8 cellular contexts compared by ENCODE assay signal in genomic region chr11:128522943-128523518, GRCh38.
A peak's percentile ranks its signal among the peaks of the same experiment; 100 is the strongest.
DNase-seq lines count a peak whose midpoint lies in the region; ATAC-seq lines count a peak whose summit lies in the region.

No MANE protein-coding gene starts in this region.

- H3K36me3 Mint-ChIP-seq in activated T-helper 17 cell treated with anti-CD3 and anti-CD28 coated beads, Interleukin-2, amount 50 U/mL, for 72 hours (ENCODE audit: low read depth) = peaks cover 61% of the 10 kb centered on the region

- no peaks in the 10 kb centered on the region for H3K9me3 ChIP-seq in BLaER1
- no peaks in the 10 kb centered on the region for H3K9me3 ChIP-seq in HUES6 (ENCODE audit: control insufficient read depth, insufficient read depth, low read depth, low read length)
- H3K9me3 ChIP-seq in iPS DF 6.9 (ENCODE audit: control insufficient read depth, insufficient read depth, low read length) = no peaks in the 10 kb centered on the region

- no peaks in the 10 kb centered on the region for H3K27me3 ChIP-seq in BLaER1
- H3K27me3 ChIP-seq in HUES6 (ENCODE audit: control insufficient read depth, insufficient read depth, low read length) = peaks cover 47% of the 10 kb centered on the region
- 0 out of 2 replicates have a peak, but pooled peaks cover 1% of the 10 kb centered on the region for H3K27me3 ChIP-seq in iPS DF 6.9 (ENCODE audit: control insufficient read depth, insufficient read depth, low read length)

- no peaks in the 10 kb centered on the region for H3K9me3 Mint-ChIP-seq in activated T-helper 17 cell treated with anti-CD3 and anti-CD28 coated beads, Interleukin-2, amount 50 U/mL, for 72 hours

- WGBS in iPS DF 6.9 (ENCODE audit: insufficient coverage, insufficient read length) = no CpG with 5 or more reads among the region's 6 CpGs

- ATAC-seq in activated T-helper 17 cell treated with anti-CD3 and anti-CD28 coated beads, Interleukin-2, amount 50 U/mL, for 72 hours (replicated peaks) = peak; percentile 25
- no peak for ATAC-seq in GM19023 (IDR thresholded peaks at IDR 0.05; ENCODE audit: unreplicated experiment)

- H3K9ac ChIP-seq in BLaER1 = peak overlapping the region; percentile 90
- H3K9ac ChIP-seq in HUES6 (ENCODE audit: low read length) = peak overlapping the region; percentile 68

- DNase-seq in iPS DF 6.9 (ENCODE audit: low read depth, low spot score) = no peak
- peak in 2 of 3 experiments; percentile 72 to 75 for DNase-seq in stimulated activated CD4-positive, alpha-beta T cell treated with anti-CD3 and anti-CD28 coated beads, TNF-alpha, amount 100 ng/mL, for 24 hours (ENCODE audit: low read depth in 3 of 3)
- DNase-seq in GDM1 (lab: John Stamatoyannopoulos, UW) = no peak
- no peak for DNase-seq in NCI-H1105 (lab: John Stamatoyannopoulos, UW)

- H3K27ac ChIP-seq in BLaER1 (peak overlapping the region; percentile 87), HUES6 (ENCODE audit: low read depth, low read length) (no peak overlapping the region), iPS DF 6.9 (ENCODE audit: low read length) (no peak overlapping the region)

- H3K4me2 ChIP-seq in BLaER1 = peak overlapping the region; percentile 89

- H3K4me1 Mint-ChIP-seq in activated T-helper 17 cell treated with anti-CD3 and anti-CD28 coated beads, Interleukin-2, amount 50 U/mL, for 72 hours = peaks cover 46% of the 10 kb centered on the region

- H3K36me3 ChIP-seq in BLaER1 = no peaks in the 10 kb centered on the region
- no peaks in the 10 kb centered on the region for H3K36me3 ChIP-seq in HUES6 (ENCODE audit: control insufficient read depth, insufficient read depth, low read length)
- no peaks in the 10 kb centered on the region for H3K36me3 ChIP-seq in iPS DF 6.9 (ENCODE audit: control insufficient read depth, insufficient read depth, low read length)

- H3K27ac Mint-ChIP-seq in activated T-helper 17 cell treated with anti-CD3 and anti-CD28 coated beads, Interleukin-2, amount 50 U/mL, for 72 hours = peak overlapping the region; percentile 100

- peaks cover 58% of the 10 kb centered on the region for H3K4me1 ChIP-seq in BLaER1
- peaks cover 54% of the 10 kb centered on the region for H3K4me1 ChIP-seq in HUES6 (ENCODE audit: control insufficient read depth, insufficient read depth, low read length)
- no peaks in the 10 kb centered on the region; the same call in 1 of the 2 replicates for H3K4me1 ChIP-seq in iPS DF 6.9 (ENCODE audit: control insufficient read depth, insufficient read depth, low read length)

- H3K27me3 Mint-ChIP-seq in activated T-helper 17 cell treated with anti-CD3 and anti-CD28 coated beads, Interleukin-2, amount 50 U/mL, for 72 hours = no peaks in the 10 kb centered on the region

- H4K20me1 ChIP-seq in BLaER1 = peaks cover 30% of the 10 kb centered on the region

- peak overlapping the region; percentile 99 for H3K4me3 Mint-ChIP-seq in activated T-helper 17 cell treated with anti-CD3 and anti-CD28 coated beads, Interleukin-2, amount 50 U/mL, for 72 hours

- H3K4me3 ChIP-seq in BLaER1 = peak overlapping the region; percentile 82
- peak overlapping the region; percentile 69 for H3K4me3 ChIP-seq in HUES6 (ENCODE audit: low read depth, low read length)
- H3K4me3 ChIP-seq in iPS DF 6.9 (ENCODE audit: low read length) = peak overlapping the region; percentile 84; the same call in 1 of the 2 replicates

Comparison
In these comparisons a context has a peak if more than half of its experiments do, and no peak if none do; other contexts are left out.
1. DNase-seq: peak in stimulated activated CD4-positive, alpha-beta T cell treated with anti-CD3 and anti-CD28 coated beads, TNF-alpha, amount 100 ng/mL, for 24 hours (2 of 3); none in iPS DF 6.9 (single experiment), GDM1 (single experiment) and NCI-H1105 (single experiment).
2. Peak in every context shown above with its lines, with median percentiles within 50 percentile points of each other: H3K4me3 ChIP-seq.